ENCODE assay signal across 8 cellular contexts in genomic region chr21:21101911-21102310, GRCh38.
A peak's percentile ranks its signal among the peaks of the same experiment; 100 is the strongest.
DNase-seq lines count a peak whose midpoint lies in the region; ATAC-seq and TF ChIP-seq lines count a peak whose summit lies in the region.

No MANE protein-coding gene starts in this region.

- H4K20me1 ChIP-seq in Karpas-422 (ENCODE audit: insufficient read depth, low read depth, low read length), result no peaks in the 10 kb centered on the region
- H4K20me1 ChIP-seq in hepatocyte (ENCODE audit: insufficient read depth, poor library complexity, severe bottlenecking), result no peaks in the 10 kb centered on the region

- H3K27ac ChIP-seq in AG04450 (ENCODE audit: low read depth, low read length), result no peak overlapping the region
- no peak overlapping the region for H3K27ac ChIP-seq in Karpas-422 (ENCODE audit: low read length)
- H3K27ac ChIP-seq in SJCRH30, result no peak overlapping the region
- no peak overlapping the region for H3K27ac ChIP-seq in hepatocyte

- no peaks in the 10 kb centered on the region for H3K9me2 ChIP-seq in Karpas-422 (replicated peaks; ENCODE audit: insufficient read depth, low read length)
- no peaks in the 10 kb centered on the region for H3K9me2 ChIP-seq in hepatocyte (replicated peaks; ENCODE audit: insufficient read depth)

- H3K4me3 ChIP-seq in AG04450 (ENCODE audit: low read depth, low read length) (no peak overlapping the region), Karpas-422 (ENCODE audit: low read length) (no peak overlapping the region), SJCRH30 (no peak overlapping the region), hepatocyte (no peak overlapping the region)

- DNase-seq in AG04450 (ENCODE audit: low read depth, low spot score) (peak; percentile 43), Karpas-422 (peak; percentile 60), SJCRH30 (peak; percentile 9 to 45), hepatocyte (ENCODE audit: low spot score) (peak; percentile 43), GM19240 (ENCODE audit: insufficient read length, low spot score) (no peak), T-helper 9 cell (no peak)

- H3K4me1 ChIP-seq in Karpas-422 (ENCODE audit: low read length) (no peaks in the 10 kb centered on the region), SJCRH30 (no peaks in the 10 kb centered on the region), hepatocyte (ENCODE audit: insufficient read depth) (no peaks in the 10 kb centered on the region)

- H3K79me2 ChIP-seq in Karpas-422 (ENCODE audit: low read length) (no peaks in the 10 kb centered on the region), hepatocyte (no peaks in the 10 kb centered on the region)

- no peak overlapping the region for H3K9ac ChIP-seq in Karpas-422 (ENCODE audit: low read length)

- TF ChIP-seq CTCF in AG04450 (IDR thresholded peaks at IDR 0.05; ENCODE audit: low read depth, low read length) (peak; percentile 28; the same call in 1 of the 2 replicates), hepatocyte (IDR thresholded peaks at IDR 0.05; ENCODE audit: poor library complexity) (peak; percentile 50)

- no peaks in the 10 kb centered on the region for H3K9me3 ChIP-seq in AG04450 (ENCODE audit: control insufficient read depth, insufficient read depth, low read length)
- H3K9me3 ChIP-seq in Karpas-422 (ENCODE audit: low read length), result no peaks in the 10 kb centered on the region
- no peaks in the 10 kb centered on the region for H3K9me3 ChIP-seq in SJCRH30 (replicated peaks)
- no peaks in the 10 kb centered on the region for H3K9me3 ChIP-seq in hepatocyte (ENCODE audit: low read depth)

- H3K36me3 ChIP-seq in Karpas-422 (ENCODE audit: insufficient read depth, low read length) (no peaks in the 10 kb centered on the region), SJCRH30 (no peaks in the 10 kb centered on the region), hepatocyte (replicated peaks; ENCODE audit: insufficient read depth, low read depth) (no peaks in the 10 kb centered on the region)

- H3K27me3 ChIP-seq in AG04450 (ENCODE audit: control insufficient read depth, insufficient read depth, low read length) (no peaks in the 10 kb centered on the region), Karpas-422 (ENCODE audit: low read length) (no peaks in the 10 kb centered on the region), SJCRH30 (no peaks in the 10 kb centered on the region), hepatocyte (no peaks in the 10 kb centered on the region)

- no peak overlapping the region for H2AFZ ChIP-seq in Karpas-422 (ENCODE audit: low read length)
- H2AFZ ChIP-seq in hepatocyte, result no peak overlapping the region

- POLR2A ChIA-PET in AG04450 (lab: Yijun Ruan, JAX), result no interaction called here

- CTCF ChIA-PET in AG04450 (lab: Charles Lee), result interaction anchor here (0.6 to 3.7 kb wide), 8 partner anchors 24 to 820 kb away, joined by 3 to 21 read pairs (median 4); partner anchors contain the start of gene NCAM2

- H3K4me2 ChIP-seq in Karpas-422 (ENCODE audit: low read depth, low read length, poor library complexity, severe bottlenecking) (no peak overlapping the region), hepatocyte (no peak overlapping the region)

- ATAC-seq in GM18868 (IDR thresholded peaks at IDR 0.05; ENCODE audit: unreplicated experiment), result no peak
- ATAC-seq in HG03457 (IDR thresholded peaks at IDR 0.05; ENCODE audit: unreplicated experiment), result no peak

- WGBS in hepatocyte (ENCODE audit: low lambda C conversion rate, missing lambda C conversion rate), result 50% methylated on average over 1 of the region's 1 CpG

Comparison
In these comparisons a context has a peak if more than half of its experiments do, and no peak if none do; other contexts are left out.
1. DNase-seq: peak in AG04450 (single experiment), Karpas-422 (single experiment), SJCRH30 (2 of 2) and hepatocyte (single experiment); none in GM19240 (single experiment) and T-helper 9 cell (single experiment).